ENCODE assay signal across 12 cellular contexts in genomic region chr19:4069331-4069959, GRCh38. TPM values are rescaled to one million over a fixed set of nuclear protein-coding genes. Genes with fewer than 3 reads are reported as not detected.
DNase-seq lines count a peak whose midpoint lies in the region; ATAC-seq and TF ChIP-seq lines count a peak whose summit lies in the region.
"Had no signal": no experiment of that assay in that cellular context is flagged by ENCODE, and none has a peak within 500 bp of the region (broad histone marks: within the 10 kb centered on the region; RNA-seq: fewer than 3 reads in every experiment).

No MANE protein-coding gene starts in this region.

- 56% methylated on average over 12 of the region's 12 CpGs for WGBS in right cardiac atrium
- WGBS in endodermal cell (ENCODE audit: insufficient coverage in 1 of 2, insufficient read length in 1 of 2), 2 experiments: 71 to 72% methylated on average over 8 to 12 of the region's 12 CpGs

- no peaks in the 10 kb centered on the region for H3K9me3 ChIP-seq in right cardiac atrium (ENCODE audit: control insufficient read depth, low read length)
- H3K9me3 ChIP-seq in endodermal cell (ENCODE audit: control insufficient read depth, low read length): no peaks in the 10 kb centered on the region
- H3K9me3 ChIP-seq in BE2C: no peaks in the 10 kb centered on the region
- H3K9me3 ChIP-seq: breast epithelium, pancreas had no signal

- H3K4me1 ChIP-seq in right cardiac atrium (ENCODE audit: control insufficient read depth, insufficient read depth, low read length): no peaks in the 10 kb centered on the region
- no peaks in the 10 kb centered on the region for H3K4me1 ChIP-seq in endodermal cell (ENCODE audit: control insufficient read depth, insufficient read depth, low read length)
- no peaks in the 10 kb centered on the region for H3K4me1 ChIP-seq in BE2C
- H3K4me1 ChIP-seq: breast epithelium had no signal

- H3K9ac ChIP-seq in endodermal cell (ENCODE audit: extremely low read depth, low read length, poor library complexity, severe bottlenecking): no peak overlapping the region

- TF ChIP-seq CTCF in endodermal cell (conservative IDR thresholded peaks at IDR 0.05): no peak
- TF ChIP-seq CTCF in type B pancreatic cell (conservative IDR thresholded peaks at IDR 0.05): no peak
- TF ChIP-seq CTCF in BE2C (IDR thresholded peaks at IDR 0.05; ENCODE audit: low read depth, low read length): no peak

- H3K4me3 ChIP-seq in right cardiac atrium (ENCODE audit: low read length) (no peak overlapping the region), endodermal cell (ENCODE audit: low read length) (no peak overlapping the region), BE2C (ENCODE audit: low read depth, low read length) (no peak overlapping the region)
- H3K4me3 ChIP-seq: breast epithelium, pancreas had no signal

- H3K27me3 ChIP-seq in right cardiac atrium (ENCODE audit: control insufficient read depth, insufficient read depth) (no peaks in the 10 kb centered on the region), endodermal cell (ENCODE audit: control insufficient read depth, insufficient read depth, low read length, poor library complexity, severe bottlenecking) (peaks cover 26% of the 10 kb centered on the region), BE2C (no peaks in the 10 kb centered on the region)
- H3K27me3 ChIP-seq: breast epithelium, pancreas had no signal

- H3K36me3 ChIP-seq in endodermal cell (ENCODE audit: control insufficient read depth, insufficient read depth, low read length) (no peaks in the 10 kb centered on the region), BE2C (no peaks in the 10 kb centered on the region)
- H3K36me3 ChIP-seq: breast epithelium, pancreas had no signal

- ATAC-seq in right cardiac atrium (no peak), Right ventricle myocardium inferior (no peak), HG03565 (IDR thresholded peaks at IDR 0.05; ENCODE audit: unreplicated experiment) (no peak)
- ATAC-seq: pancreas, WTC11 had no signal

- H3K4me3 Mint-ChIP-seq in endodermal cell (no peak overlapping the region), type B pancreatic cell (peak overlapping the region; percentile 66)
- H3K4me3 Mint-ChIP-seq: WTC11 had no signal

- H3K4me1 Mint-ChIP-seq in endodermal cell (no peaks in the 10 kb centered on the region), type B pancreatic cell (ENCODE audit: unreplicated experiment) (peaks cover 5% of the 10 kb centered on the region)

- H3K9me3 Mint-ChIP-seq in endodermal cell (no peaks in the 10 kb centered on the region), type B pancreatic cell (no peaks in the 10 kb centered on the region)
- H3K9me3 Mint-ChIP-seq: WTC11 had no signal

- no peak overlapping the region for H3K27ac Mint-ChIP-seq in endodermal cell
- H3K27ac Mint-ChIP-seq in type B pancreatic cell: no peak overlapping the region
- H3K27ac Mint-ChIP-seq: WTC11 had no signal

- DNase-seq in right cardiac atrium (peak in 2 of 3 donors; percentile 85 to 87), Right ventricle myocardium inferior (ENCODE audit: missing footprints) (no peak), endodermal cell (peak; percentile 50), type B pancreatic cell (ENCODE audit: extremely low spot score, unreplicated experiment) (no peak), BE2C (no peak), NAMALWA (ENCODE audit: low spot score) (no peak)
- peak; percentile 32 for DNase-seq in activated CD4-positive, alpha-beta T cell treated with anti-CD3 and anti-CD28 coated beads, Interleukin-2, amount 50 U/mL, for 1 hour
- DNase-seq: NCI-H1092 treated with DMSO at 0.1 percent for 48 hours had no signal

- H3K36me3 Mint-ChIP-seq in endodermal cell (ENCODE audit: low read depth) (no peaks in the 10 kb centered on the region), type B pancreatic cell (no peaks in the 10 kb centered on the region)
- H3K36me3 Mint-ChIP-seq: WTC11 had no signal

- intact Hi-C loops in right cardiac atrium (cut with DNase I) (no loop called here), Right ventricle myocardium inferior (cut with DNase I) (loop anchor here (5.0 kb wide), 1 partner anchor 53 kb away; the partner anchor contains the start of gene MAP2K2)

- H3K27ac ChIP-seq in right cardiac atrium (ENCODE audit: low read length) (no peak overlapping the region), endodermal cell (ENCODE audit: low read depth, low read length) (no peak overlapping the region)
- H3K27ac ChIP-seq: breast epithelium, pancreas had no signal

- peaks cover 20% of the 10 kb centered on the region for H3K27me3 Mint-ChIP-seq in endodermal cell (ENCODE audit: insufficient read depth)
- peaks cover 18% of the 10 kb centered on the region for H3K27me3 Mint-ChIP-seq in type B pancreatic cell

RNA-seq across cellular contexts. Expression of gene ZBTB7A, which starts 2.7 kb away (rescaled TPM):
- 10 to 100 TPM; 28.6 to 32.6 (median 31.6) TPM for total RNA-seq in right cardiac atrium
- 17.5 TPM for polyA plus RNA-seq in right cardiac atrium
- total RNA-seq in Right ventricle myocardium inferior: 30.8 TPM
- 10 to 100 TPM; 19.2 to 22.1 TPM for total RNA-seq in endodermal cell
- polyA plus RNA-seq in endodermal cell (2013, experiment 1 of 2): 7.5 TPM
- 7.2 TPM for polyA plus RNA-seq in endodermal cell (2013, experiment 2 of 2)
- 21.0 and 31.0 TPM in 2 replicates for total RNA-seq in type B pancreatic cell (ENCODE audit: low replicate concordance)
- polyA plus RNA-seq in BE2C (2012; ENCODE audit: insufficient read depth, insufficient read length, low read depth): 17.1 TPM

RNA-seq across cellular contexts. Expression of gene MAP2K2, which starts 54.5 kb away (rescaled TPM):
- total RNA-seq in right cardiac atrium (100 to 1,000 TPM; 113 to 134 (median 121) TPM), Right ventricle myocardium inferior (138 TPM), endodermal cell (100 to 1,000 TPM; 191 TPM), type B pancreatic cell (ENCODE audit: low replicate concordance) (144 TPM in 2 replicates)
- 151 TPM for polyA plus RNA-seq in right cardiac atrium
- polyA plus RNA-seq in endodermal cell (2013, experiment 1 of 2): 129 TPM
- polyA plus RNA-seq in endodermal cell (2013, experiment 2 of 2): 131 TPM
- polyA plus RNA-seq in BE2C (2012; ENCODE audit: insufficient read depth, insufficient read length, low read depth): 120 TPM

Comparison
In these comparisons a context has a peak if more than half of its experiments do, and no peak if none do; other contexts are left out.
1. DNase-seq: peak in right cardiac atrium (2 of 3), activated CD4-positive, alpha-beta T cell treated with anti-CD3 and anti-CD28 coated beads, Interleukin-2, amount 50 U/mL, for 1 hour (single experiment) and endodermal cell (single experiment); none in Right ventricle myocardium inferior (single experiment), type B pancreatic cell (single experiment), BE2C (single experiment) and NAMALWA (single experiment).